In the genomic region with DNA sequence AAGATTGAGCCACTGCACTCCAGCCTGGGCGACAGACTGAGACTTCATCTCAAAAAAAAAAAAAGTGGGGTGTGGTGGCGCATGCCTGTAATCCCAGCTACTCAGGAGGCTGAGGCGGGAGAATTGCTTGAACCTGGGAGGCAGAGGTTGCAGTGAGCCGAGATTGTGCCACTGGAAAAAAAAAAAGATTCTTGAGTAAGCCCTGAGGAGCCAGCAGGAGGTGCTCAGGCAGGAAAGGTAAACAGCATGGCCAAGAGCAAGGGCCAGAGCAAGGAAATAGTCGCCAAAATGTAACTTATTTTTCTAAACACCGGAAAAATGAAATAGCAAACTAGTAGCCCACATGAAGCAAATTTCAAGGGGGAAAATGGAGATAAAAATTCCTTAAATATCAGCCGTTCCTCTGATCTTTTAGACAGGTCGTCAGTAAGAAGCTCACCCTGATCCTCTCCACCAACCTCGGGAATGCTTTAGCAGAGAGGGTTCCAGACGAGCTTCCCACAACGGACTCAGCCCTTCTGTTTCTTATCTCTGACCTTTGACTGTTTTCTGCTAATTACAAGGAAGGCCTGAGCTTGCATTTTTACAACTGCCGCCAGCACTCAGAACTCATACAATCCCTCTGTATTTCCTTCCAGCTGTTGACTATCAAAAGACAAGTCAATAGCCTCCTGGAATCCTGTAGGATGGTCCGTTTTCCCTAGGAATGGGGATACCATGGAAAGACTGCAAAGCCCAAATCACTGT, we compare ENCODE assay signal across 20 cellular contexts. TPM values are rescaled to one million over a fixed set of nuclear protein-coding genes. Genes with fewer than 3 reads are reported as not detected.
DNase-seq lines count a peak whose midpoint lies in the region; ATAC-seq, FAIRE-seq and TF ChIP-seq lines count a peak whose summit lies in the region.
"Had no signal": no experiment of that assay in that cellular context is flagged by ENCODE, and none has a peak within 500 bp of the region (broad histone marks: within the 10 kb centered on the region; RNA-seq: fewer than 3 reads in every experiment).

No MANE protein-coding gene starts in this region.

- H4K91ac ChIP-seq in mesenchymal stem cell (ENCODE audit: low read length) = no peak overlapping the region

- no peak overlapping the region for H3K9ac ChIP-seq in HUES48 (ENCODE audit: low read depth, low read length)
- no peak overlapping the region for H3K9ac ChIP-seq in mesenchymal stem cell (ENCODE audit: low read length)

- TF ChIP-seq POLR2A in A549 (IDR thresholded peaks at IDR 0.05; ENCODE audit: low read length) (no peak), body of pancreas (IDR thresholded peaks at IDR 0.05) (no peak)

- ATAC-seq in A549 = no peak
- no peak for ATAC-seq in body of pancreas
- ATAC-seq in activated naive CD4-positive, alpha-beta T cell treated with anti-CD3 and anti-CD28 coated beads, Interleukin-2, amount 50 U/mL, for 72 hours = no peak
- ATAC-seq: CD8-positive, alpha-beta T cell; sciatic nerve had no signal

- H3K79me1 ChIP-seq in mesenchymal stem cell (replicated peaks; ENCODE audit: low read length, poor library complexity, severe bottlenecking) = no peaks in the 10 kb centered on the region

- CTCF ChIA-PET in A549 (lab: Yijun Ruan, JAX) = interaction anchor here (0.6 to 6.9 kb wide), 12 partner anchors 10 to 339 kb away, joined by 3 to 66 read pairs (median 5); no protein-coding TSS in a partner anchor

- no peak for TF ChIP-seq CTCF in A549 (IDR thresholded peaks at IDR 0.05)
- peak; percentile 37 for TF ChIP-seq CTCF in choroid plexus epithelial cell (conservative IDR thresholded peaks at IDR 0.05; ENCODE audit: low read depth, low read length)
- no peak for TF ChIP-seq CTCF in body of pancreas (IDR thresholded peaks at IDR 0.05)

- no peak overlapping the region for H3K4me2 ChIP-seq in A549
- no peak overlapping the region for H3K4me2 ChIP-seq in mesenchymal stem cell (ENCODE audit: low read length, poor library complexity, severe bottlenecking)

- no peak overlapping the region for H3K14ac ChIP-seq in mesenchymal stem cell (ENCODE audit: low read length in 2 of 2)

- H2BK120ac ChIP-seq in mesenchymal stem cell (ENCODE audit: low read depth, low read length) = peak overlapping the region; percentile 24

- peaks cover 0 to 9% of the 10 kb centered on the region in 2 donors for H3K36me3 Mint-ChIP-seq in activated naive CD4-positive, alpha-beta T cell treated with anti-CD3 and anti-CD28 coated beads, Interleukin-2, amount 50 U/mL, for 72 hours
- H3K36me3 Mint-ChIP-seq: CD8-positive, alpha-beta T cell had no signal

- peaks cover 6% of the 10 kb centered on the region; the same call in 1 of the 2 replicates for H3K27me3 ChIP-seq in HUES48 (ENCODE audit: control insufficient read depth, insufficient read depth, low read length)
- no peaks in the 10 kb centered on the region for H3K27me3 ChIP-seq in mesenchymal stem cell (ENCODE audit: control insufficient read depth in 1 of 2, insufficient read depth in 1 of 2, low read length in 2 of 2)
- no peaks in the 10 kb centered on the region for H3K27me3 ChIP-seq in body of pancreas
- H3K27me3 ChIP-seq: neutrophil had no signal

- intact Hi-C loops in body of pancreas (cut with DNase I) = no loop called here

- peaks cover 0 to 6% of the 10 kb centered on the region in 2 donors for H3K9me3 Mint-ChIP-seq in activated naive CD4-positive, alpha-beta T cell treated with anti-CD3 and anti-CD28 coated beads, Interleukin-2, amount 50 U/mL, for 72 hours
- H3K9me3 Mint-ChIP-seq: CD8-positive, alpha-beta T cell had no signal

- H3K4me1 ChIP-seq in A549 (peaks cover 33% of the 10 kb centered on the region), HUES48 (ENCODE audit: control insufficient read depth, insufficient read depth, low read length) (peaks cover 20% of the 10 kb centered on the region), mesenchymal stem cell (ENCODE audit: control insufficient read depth, insufficient read depth, low read depth, low read length) (peaks cover 18% of the 10 kb centered on the region), body of pancreas (peaks cover 25% of the 10 kb centered on the region)

- no peak overlapping the region for H4K8ac ChIP-seq in mesenchymal stem cell (ENCODE audit: low read length)

- 81% methylated on average over 13 of the region's 13 CpGs for WGBS in A549 (ENCODE audit: missing lambda C conversion rate)
- WGBS in mesenchymal stem cell = 48% methylated on average over 13 of the region's 13 CpGs
- WGBS in body of pancreas, 2 donors = 66 to 67% methylated on average over 13 of the region's 13 CpGs

- H3K9me3 ChIP-seq in A549 (no peaks in the 10 kb centered on the region), HUES48 (ENCODE audit: control insufficient read depth, insufficient read depth, low read length) (no peaks in the 10 kb centered on the region), mesenchymal stem cell (ENCODE audit: control insufficient read depth, low read length) (no peaks in the 10 kb centered on the region), body of pancreas (no peaks in the 10 kb centered on the region)
- H3K9me3 ChIP-seq: neutrophil had no signal

- no peak for TF ChIP-seq RAD21 in A549 (conservative IDR thresholded peaks at IDR 0.05 in 1 of 2, IDR thresholded peaks at IDR 0.05 in 1 of 2)

- DNase-seq in A549 (ENCODE audit: low read depth in 1 of 2, low spot score in 1 of 2) = no peak
- DNase-seq in choroid plexus epithelial cell (ENCODE audit: low read depth) = peak; percentile 41
- DNase-seq in mesenchymal stem cell = peak; percentile 37
- no peak for DNase-seq in AML-193 (lab: John Stamatoyannopoulos, UW)
- no peak for DNase-seq in NCI-H1694 treated with DMSO at 0.1 percent for 48 hours (lab: John Stamatoyannopoulos, UW)
- DNase-seq in body of pancreas = no peak
- no peak for DNase-seq in activated naive CD4-positive, alpha-beta T cell treated with anti-CD3 and anti-CD28 coated beads, Interleukin-2, amount 50 U/mL, for 72 hours (ENCODE audit: low spot score in 2 of 2)
- DNase-seq: activated CD4-positive, alpha-beta T cell treated with anti-CD3 and anti-CD28 coated beads for 1 hour; activated gamma-delta T cell; aorta; CD8-positive, alpha-beta T cell; midbrain; NCI-H187; SHP77; stimulated activated CD4-positive, alpha-beta T cell treated with anti-CD3 and anti-CD28 coated beads, Interleukin-2, amount 100 ng/mL, for 24 hours; T-helper 2 cell had no signal

- H3K27ac ChIP-seq in A549 = peak overlapping the region; percentile 5 to 10; a peak in 1 of 6 replicates
- peak overlapping the region; percentile 2 for H3K27ac ChIP-seq in HUES48 (ENCODE audit: low read depth, low read length)
- no peak overlapping the region for H3K27ac ChIP-seq in mesenchymal stem cell (ENCODE audit: low read length, poor library complexity, severe bottlenecking)
- no peak overlapping the region for H3K27ac ChIP-seq in body of pancreas
- H3K27ac ChIP-seq: coronary artery, neutrophil had no signal

- H3K18ac ChIP-seq in mesenchymal stem cell (ENCODE audit: low read depth in 1 of 2, low read length in 2 of 2) = peak overlapping the region in 1 of 2 experiments; percentile 37

- no peak overlapping the region for H2BK5ac ChIP-seq in mesenchymal stem cell (ENCODE audit: low read depth, low read length, poor library complexity, severe bottlenecking)

- H3K4me3 ChIP-seq in A549 = no peak overlapping the region
- no peak overlapping the region for H3K4me3 ChIP-seq in HUES48 (ENCODE audit: low read depth, low read length)
- no peak overlapping the region for H3K4me3 ChIP-seq in choroid plexus epithelial cell (ENCODE audit: low read depth, low read length)
- no peak overlapping the region for H3K4me3 ChIP-seq in mesenchymal stem cell (ENCODE audit: insufficient read depth in 1 of 2, low read depth in 1 of 2, low read length in 2 of 2)
- H3K4me3 ChIP-seq in body of pancreas = no peak overlapping the region
- H3K4me3 ChIP-seq: coronary artery had no signal

- H2AK5ac ChIP-seq in mesenchymal stem cell (ENCODE audit: low read length, severe bottlenecking) = peak overlapping the region; percentile 5

- no peak overlapping the region for H2BK15ac ChIP-seq in mesenchymal stem cell (ENCODE audit: low read depth, poor library complexity, severe bottlenecking)

- H3K4ac ChIP-seq in mesenchymal stem cell (ENCODE audit: low read depth in 1 of 2, low read length in 2 of 2) = peak overlapping the region in 1 of 2 experiments; percentile 32

- H3K36me3 ChIP-seq in HUES48 (ENCODE audit: control insufficient read depth, insufficient read depth, low read length) (no peaks in the 10 kb centered on the region), mesenchymal stem cell (ENCODE audit: control insufficient read depth in 1 of 2, insufficient read depth in 2 of 2, low read depth in 1 of 2, low read length in 2 of 2) (no peaks in the 10 kb centered on the region), body of pancreas (replicated peaks in 1 of 2; ENCODE audit: insufficient read depth in 1 of 2, low read depth in 2 of 2) (no peaks in the 10 kb centered on the region)
- H3K36me3 ChIP-seq: neutrophil had no signal

- POLR2A ChIA-PET in A549 (lab: Yijun Ruan, JAX) = no interaction called here

- no peak overlapping the region for H2BK12ac ChIP-seq in mesenchymal stem cell (ENCODE audit: low read length in 2 of 2)

- no peak for TF ChIP-seq EP300 in A549 (IDR thresholded peaks at IDR 0.05)

- H3K27ac Mint-ChIP-seq in activated naive CD4-positive, alpha-beta T cell treated with anti-CD3 and anti-CD28 coated beads, Interleukin-2, amount 50 U/mL, for 72 hours = no peak overlapping the region
- H3K27ac Mint-ChIP-seq: CD8-positive, alpha-beta T cell had no signal

- FAIRE-seq in A549 (lab: Jason Lieb, UNC) = no peak

- H3K23ac ChIP-seq in mesenchymal stem cell (ENCODE audit: low read length in 2 of 2) = no peak overlapping the region

- H2AFZ ChIP-seq in mesenchymal stem cell (ENCODE audit: low read depth, low read length) = no peak overlapping the region

TF ChIP-seq in A549, 52 proteins besides CTCF, POLR2A, EP300 and RAD21 (continues in another document):
- TF ChIP-seq, protein P1, sequence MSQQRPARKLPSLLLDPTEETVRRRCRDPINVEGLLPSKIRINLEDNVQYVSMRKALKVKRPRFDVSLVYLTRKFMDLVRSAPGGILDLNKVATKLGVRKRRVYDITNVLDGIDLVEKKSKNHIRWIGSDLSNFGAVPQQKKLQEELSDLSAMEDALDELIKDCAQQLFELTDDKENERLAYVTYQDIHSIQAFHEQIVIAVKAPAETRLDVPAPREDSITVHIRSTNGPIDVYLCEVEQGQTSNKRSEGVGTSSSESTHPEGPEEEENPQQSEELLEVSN (IDR thresholded peaks at IDR 0.05; ENCODE audit: borderline replicate concordance, low read depth) = no peak
- TF ChIP-seq MAFK (IDR thresholded peaks at IDR 0.05; ENCODE audit: partially characterized antibody) = peak; percentile 72

RNA-seq across cellular contexts. Expression of a gene that starts 45.0 kb away (rescaled TPM):
- polyA plus RNA-seq in A549 (2011; rRNA removed) (28.8 and 59.7 TPM in 2 replicates), A549 (2017; fragmentation: RNase III; extraction: RNeasy Plus Mini Kit Qiagen cat#74134 plus additional on column Dnase treatment) (19.9 to 21.5 TPM (median 20.4 TPM) in 3 replicates)
- 11.0 and 12.3 TPM in 2 replicates for polyA plus RNA-seq in A549 (2012; cell fraction: cytosol; rRNA removed)
- polyA plus RNA-seq in A549 (2012; cell fraction: nucleus; rRNA removed) = 75.3 and 75.7 TPM in 2 replicates
- 168 and 171 TPM in 2 replicates for polyA minus RNA-seq in A549 (2011; rRNA and poly(A)+ RNA removed)
- 16.4 TPM for polyA plus RNA-seq in mesenchymal stem cell (2013, experiment 1 of 2)
- polyA plus RNA-seq in mesenchymal stem cell (2013, experiment 2 of 2) = 15.2 TPM
- 100 to 1,000 TPM; 102 to 160 TPM for total RNA-seq in body of pancreas
- 100 to 1,000 TPM; 105 to 106 TPM for total RNA-seq in activated naive CD4-positive, alpha-beta T cell treated with anti-CD3 and anti-CD28 coated beads, Interleukin-2, amount 50 U/mL, for 72 hours

Comparison
In these comparisons a context has a peak if more than half of its experiments do, and no peak if none do; other contexts are left out.
1. DNase-seq: peak in choroid plexus epithelial cell (single experiment) and mesenchymal stem cell (single experiment); none in A549 (0 of 2), AML-193 (0 of 2), NCI-H1694 treated with DMSO at 0.1 percent for 48 hours (single experiment), body of pancreas (0 of 4) and activated naive CD4-positive, alpha-beta T cell treated with anti-CD3 and anti-CD28 coated beads, Interleukin-2, amount 50 U/mL, for 72 hours (0 of 2).
2. H3K27ac ChIP-seq: peak in A549 (2 of 2) and HUES48 (single experiment); none in mesenchymal stem cell (single experiment) and body of pancreas (0 of 4).